25 cellular contexts compared by ENCODE assay signal in genomic region chr1:182682898-182683501, GRCh38. TPM values are rescaled to one million over a fixed set of nuclear protein-coding genes. Genes with fewer than 3 reads are reported as not detected.
"Had no signal": no experiment of that assay in that cellular context is flagged by ENCODE, and none has a peak within 500 bp of the region (broad histone marks: within the 10 kb centered on the region; RNA-seq: fewer than 3 reads in every experiment).

No MANE protein-coding gene starts in this region.

- H2AFZ ChIP-seq: PC-9 had no signal

- ATAC-seq: Right ventricle myocardium inferior, SK-N-SH treated with all-trans-retinoic acid at 6 μM for 48 hours had no signal

- H3K9me3 ChIP-seq: Peyer's patch, SJCRH30 had no signal

- H3K4me2 ChIP-seq: PC-9 had no signal

- H3K4me3 ChIP-seq: PC-9, Peyer's patch, SJCRH30 had no signal

- H3K36me3 ChIP-seq: Peyer's patch, SJCRH30 had no signal

- DNase-seq: KBM-7, MV-4-11, NCI-H1048, NCI-H1105, NCI-H1417, NCI-H1436 treated with DMSO at 0.1 percent for 48 hours, NCI-H1694, NCI-H187 treated with DMSO at 0.1 percent for 48 hours, NCI-H2029 treated with DMSO at 0.1 percent for 48 hours, NCI-H2171 treated with DMSO at 0.1 percent for 48 hours, NCI-H226, NCI-H446, NCI-H510A, NCI-H524 treated with DMSO at 0.1 percent for 48 hours, NCI-H69, NCI-H774, PC-9, Peyer's patch, SHP77 treated with DMSO at 0.1 percent for 48 hours, SJCRH30 had no signal

- H3K27ac ChIP-seq: PC-9, Peyer's patch, SJCRH30 had no signal

- H3K4me1 ChIP-seq: Peyer's patch had no signal

- H3K27me3 ChIP-seq: Peyer's patch, SJCRH30 had no signal

RNA-seq across cellular contexts. Expression of gene RGS8, which starts 1.4 kb away (rescaled TPM):
- total RNA-seq: HT-29, LHCN-M2, MCF 10A, PC-9, Peyer's patch, Right ventricle myocardium inferior had no signal
